ENCODE assay signal across 33 cellular contexts in genomic region chr17:34383225-34383615, GRCh38. TPM values are rescaled to one million over a fixed set of nuclear protein-coding genes. Genes with fewer than 3 reads are reported as not detected.
DNase-seq lines count a peak whose midpoint lies in the region; ATAC-seq and TF ChIP-seq lines count a peak whose summit lies in the region.
"Had no signal": no experiment of that assay in that cellular context is flagged by ENCODE, and none has a peak within 500 bp of the region (broad histone marks: within the 10 kb centered on the region; RNA-seq: fewer than 3 reads in every experiment).

No MANE protein-coding gene starts in this region.

- H3K4ac ChIP-seq in H9 (ENCODE audit: low read depth, low read length), result no peak overlapping the region

- H4K20me1 ChIP-seq in H9 (ENCODE audit: control insufficient read depth, insufficient read depth, insufficient read length), result no peaks in the 10 kb centered on the region

- no peaks in the 10 kb centered on the region for H3K79me1 ChIP-seq in H9 (ENCODE audit: insufficient read depth, low read depth, low read length, poor library complexity, severe bottlenecking)

- CTCF ChIA-PET in activated CD8-positive, alpha-beta T cell treated with anti-CD3 and anti-CD28 coated beads for 36 hours (lab: Charles Lee), result interaction anchor here (0.9 to 4.8 kb wide), 6 partner anchors 13 to 707 kb away, joined by 3 to 34 read pairs (median 4); no protein-coding TSS in a partner anchor
- CTCF ChIA-PET in activated CD8-positive, alpha-beta T cell treated with anti-CD3 and anti-CD28 coated beads, Interleukin-2, amount 10 ng/mL, durations not matched to agents 7 days and 5 days (lab: Charles Lee), result interaction anchor here (1.1 to 4.1 kb wide), 7 partner anchors 10 to 23 kb away, joined by 3 to 71 read pairs (median 14); partner anchors contain the start of gene CCL1

- no peak overlapping the region for H3K4me2 ChIP-seq in H9 (ENCODE audit: insufficient read depth, insufficient read length, low read length)
- H3K4me2 ChIP-seq: SK-N-SH had no signal

- H3K36me3 Mint-ChIP-seq in activated CD8-positive, alpha-beta T cell treated with anti-CD3 and anti-CD28 coated beads for 36 hours (ENCODE audit: low read depth), result no peaks in the 10 kb centered on the region
- no peaks in the 10 kb centered on the region for H3K36me3 Mint-ChIP-seq in activated CD8-positive, alpha-beta T cell treated with anti-CD3 and anti-CD28 coated beads, Interleukin-2, amount 10 ng/mL, durations not matched to agents 7 days and 5 days (ENCODE audit: low read depth)
- no peaks in the 10 kb centered on the region for H3K36me3 Mint-ChIP-seq in H9 (ENCODE audit: insufficient read depth in 1 of 3, low read depth in 3 of 3)
- H3K36me3 Mint-ChIP-seq in activated T-helper 2 cell treated with anti-CD3 and anti-CD28 coated beads, Interferon-gamma antibody, Interleukin-2, Interleukin-4, amounts not matched to agents 10 μg/mL and 5 μg/mL and 100 μg/mL, durations not matched to agents 14 hours and 24 hours and 36 hours (ENCODE audit: low read depth), result no peaks in the 10 kb centered on the region
- H3K36me3 Mint-ChIP-seq in osteocyte (ENCODE audit: unreplicated experiment), result no peaks in the 10 kb centered on the region
- H3K36me3 Mint-ChIP-seq: brain; naive thymus-derived CD4-positive, alpha-beta T cell; type B pancreatic cell had no signal

- H4K91ac ChIP-seq in H9 (ENCODE audit: insufficient read length, low read depth, low read length), result no peak overlapping the region

- no peak overlapping the region for H3K14ac ChIP-seq in H9 (ENCODE audit: insufficient read depth, low read length)

- POLR2A ChIA-PET in activated CD8-positive, alpha-beta T cell treated with anti-CD3 and anti-CD28 coated beads for 36 hours (lab: Charles Lee), result interaction anchor here (0.8 kb wide), 1 partner anchor 16 kb away, joined by 3 read pairs; no protein-coding TSS in a partner anchor
- POLR2A ChIA-PET in activated CD8-positive, alpha-beta T cell treated with anti-CD3 and anti-CD28 coated beads, Interleukin-2, amount 10 ng/mL, durations not matched to agents 7 days and 5 days (lab: Charles Lee), result no interaction called here

- intact Hi-C loops in activated CD8-positive, alpha-beta T cell treated with anti-CD3 and anti-CD28 coated beads for 36 hours (cut with micrococcal nuclease), result no loop called here
- intact Hi-C loops in activated T-helper 2 cell treated with anti-CD3 and anti-CD28 coated beads, Interferon-gamma antibody, Interleukin-2, Interleukin-4, amounts not matched to agents 10 μg/mL and 5 μg/mL and 100 μg/mL, durations not matched to agents 14 hours and 24 hours and 36 hours (cut with micrococcal nuclease), result loop anchor here (10.0 kb wide), 3 partner anchors 418 to 1858 kb away; partner anchors contain the start of gene SLFN5

- no peak overlapping the region for H3K9ac ChIP-seq in H9 (ENCODE audit: extremely low read depth, insufficient read length, low read length)
- H3K9ac ChIP-seq: SK-N-SH had no signal

- H4K5ac ChIP-seq in H9 (ENCODE audit: insufficient read length, low read depth, low read length), result no peak overlapping the region

- no peak overlapping the region for H3T11ph ChIP-seq in H9 (ENCODE audit: low read length)

- in situ Hi-C loops in ACHN (cut with HindIII; ENCODE audit: low pct_ligation_motif_present, low pct_unique_long_range_greater_than_20kb, low sequenced_read_pairs), result no loop called here

- peak overlapping the region; percentile 75 for H3K27ac Mint-ChIP-seq in activated CD8-positive, alpha-beta T cell treated with anti-CD3 and anti-CD28 coated beads for 36 hours
- H3K27ac Mint-ChIP-seq in activated CD8-positive, alpha-beta T cell treated with anti-CD3 and anti-CD28 coated beads, Interleukin-2, amount 10 ng/mL, durations not matched to agents 7 days and 5 days, result no peak overlapping the region
- H3K27ac Mint-ChIP-seq in H9, result no peak overlapping the region
- H3K27ac Mint-ChIP-seq in activated T-helper 2 cell treated with anti-CD3 and anti-CD28 coated beads, Interferon-gamma antibody, Interleukin-2, Interleukin-4, amounts not matched to agents 10 μg/mL and 5 μg/mL and 100 μg/mL, durations not matched to agents 14 hours and 24 hours and 36 hours, result peak overlapping the region; percentile 93
- no peak overlapping the region for H3K27ac Mint-ChIP-seq in osteocyte (ENCODE audit: unreplicated experiment)
- H3K27ac Mint-ChIP-seq: brain, type B pancreatic cell had no signal

- no peak overlapping the region for H3K4me3 Mint-ChIP-seq in activated CD8-positive, alpha-beta T cell treated with anti-CD3 and anti-CD28 coated beads for 36 hours
- H3K4me3 Mint-ChIP-seq in activated CD8-positive, alpha-beta T cell treated with anti-CD3 and anti-CD28 coated beads, Interleukin-2, amount 10 ng/mL, durations not matched to agents 7 days and 5 days, result no peak overlapping the region
- no peak overlapping the region for H3K4me3 Mint-ChIP-seq in H9
- peak overlapping the region; percentile 51 for H3K4me3 Mint-ChIP-seq in activated T-helper 2 cell treated with anti-CD3 and anti-CD28 coated beads, Interferon-gamma antibody, Interleukin-2, Interleukin-4, amounts not matched to agents 10 μg/mL and 5 μg/mL and 100 μg/mL, durations not matched to agents 14 hours and 24 hours and 36 hours (ENCODE audit: low read depth)
- H3K4me3 Mint-ChIP-seq in osteocyte (ENCODE audit: unreplicated experiment), result no peak overlapping the region
- H3K4me3 Mint-ChIP-seq: brain, type B pancreatic cell had no signal

- no peak overlapping the region for H2BK120ac ChIP-seq in H9 (ENCODE audit: low read depth, low read length, poor library complexity, severe bottlenecking)

- no peak overlapping the region for H3K23ac ChIP-seq in H9 (ENCODE audit: insufficient read length, low read depth, low read length)

- no peak overlapping the region for H4K8ac ChIP-seq in H9 (replicated peaks; ENCODE audit: insufficient read length, low read depth, low read length)

- H2BK5ac ChIP-seq in H9 (ENCODE audit: insufficient read length, low read length), result no peak overlapping the region

- no peaks in the 10 kb centered on the region for H3K9me3 ChIP-seq in H9 (ENCODE audit: control insufficient read depth, low read depth, low read length)
- H3K9me3 ChIP-seq: BE2C, left ventricle myocardium inferior, SK-N-SH had no signal

- TF ChIP-seq CTCF in activated CD8-positive, alpha-beta T cell treated with anti-CD3 and anti-CD28 coated beads for 36 hours (IDR thresholded peaks at IDR 0.05), result no peak
- TF ChIP-seq CTCF in H9 (conservative IDR thresholded peaks at IDR 0.05) (no peak), osteocyte (IDR thresholded peaks at IDR 0.05) (no peak)

- H3K27ac ChIP-seq in H9 (ENCODE audit: insufficient read length, low read depth, low read length), result no peak overlapping the region
- H3K27ac ChIP-seq: left ventricle myocardium inferior, RWPE1 had no signal

- H2BK12ac ChIP-seq in H9 (ENCODE audit: insufficient read length, low read depth, low read length), result no peak overlapping the region

- no peak for DNase-seq in activated CD8-positive, alpha-beta T cell treated with anti-CD3 and anti-CD28 coated beads for 36 hours
- DNase-seq in activated CD8-positive, alpha-beta T cell treated with anti-CD3 and anti-CD28 coated beads, Interleukin-2, amount 10 ng/mL, durations not matched to agents 7 days and 5 days, result no peak
- DNase-seq in H9, result peak; percentile 15
- no peak for DNase-seq in activated T-helper 2 cell treated with anti-CD3 and anti-CD28 coated beads, Interferon-gamma antibody, Interleukin-2, Interleukin-4, amounts not matched to agents 10 μg/mL and 5 μg/mL and 100 μg/mL, durations not matched to agents 14 hours and 24 hours and 36 hours (ENCODE audit: low spot score)
- DNase-seq in osteocyte (ENCODE audit: extremely low spot score, unreplicated experiment), result peak; percentile 27
- DNase-seq in ACHN, result no peak
- DNase-seq in NCI-H2227 (lab: John Stamatoyannopoulos, UW; ENCODE audit: unreplicated experiment), result no peak
- DNase-seq: activated CD4-positive, alpha-beta T cell treated with anti-CD3 and anti-CD28 coated beads, Interleukin-2, amount 50 U/mL, for 1 hour; activated gamma-delta T cell treated with Interleukin-2 at 50 U/mL for 16 hours; activated T-cell treated with anti-CD3 and anti-CD28 coated beads for 4 hours; BE2C; DMS53; HCEC 1CT; left ventricle myocardium inferior; NCI-H1417 treated with DMSO at 0.1 percent for 48 hours; NCI-H2081 treated with DMSO at 0.1 percent for 48 hours; NCI-H345; NCI-H774; substantia nigra had no signal

- no peak overlapping the region for H2BK20ac ChIP-seq in H9 (ENCODE audit: low read depth, low read length, poor library complexity, severe bottlenecking)

- no peak overlapping the region for H2AFZ ChIP-seq in H9 (ENCODE audit: low read length)

- no peak overlapping the region for H3K18ac ChIP-seq in H9 (ENCODE audit: insufficient read length, low read depth, low read length)

- H3K56ac ChIP-seq in H9 (ENCODE audit: insufficient read length, low read depth, low read length), result no peak overlapping the region

- H2BK15ac ChIP-seq in H9 (ENCODE audit: low read depth, low read length), result no peak overlapping the region

- H3K27me3 Mint-ChIP-seq in activated CD8-positive, alpha-beta T cell treated with anti-CD3 and anti-CD28 coated beads for 36 hours, result peaks cover 24% of the 10 kb centered on the region
- peaks cover 16% of the 10 kb centered on the region for H3K27me3 Mint-ChIP-seq in activated CD8-positive, alpha-beta T cell treated with anti-CD3 and anti-CD28 coated beads, Interleukin-2, amount 10 ng/mL, durations not matched to agents 7 days and 5 days (ENCODE audit: low read depth)
- peaks cover 4% of the 10 kb centered on the region for H3K27me3 Mint-ChIP-seq in H9 (ENCODE audit: low read depth)
- no peaks in the 10 kb centered on the region for H3K27me3 Mint-ChIP-seq in activated T-helper 2 cell treated with anti-CD3 and anti-CD28 coated beads, Interferon-gamma antibody, Interleukin-2, Interleukin-4, amounts not matched to agents 10 μg/mL and 5 μg/mL and 100 μg/mL, durations not matched to agents 14 hours and 24 hours and 36 hours (ENCODE audit: low read depth)
- peaks cover 10% of the 10 kb centered on the region for H3K27me3 Mint-ChIP-seq in osteocyte (ENCODE audit: unreplicated experiment)

- no peaks in the 10 kb centered on the region for H3K79me2 ChIP-seq in H9 (ENCODE audit: insufficient read depth, low read length)

- H3K4me1 ChIP-seq in H9 (ENCODE audit: insufficient read depth, low read length), result no peaks in the 10 kb centered on the region
- H3K4me1 ChIP-seq: BE2C, left ventricle myocardium inferior had no signal

- ATAC-seq in activated CD8-positive, alpha-beta T cell treated with anti-CD3 and anti-CD28 coated beads for 36 hours, result no peak
- no peak for ATAC-seq in activated CD8-positive, alpha-beta T cell treated with anti-CD3 and anti-CD28 coated beads, Interleukin-2, amount 10 ng/mL, durations not matched to agents 7 days and 5 days
- no peak for ATAC-seq in GM18868 (IDR thresholded peaks at IDR 0.05; ENCODE audit: unreplicated experiment)
- ATAC-seq: naive thymus-derived CD4-positive, alpha-beta T cell had no signal

- no peaks in the 10 kb centered on the region for H3K9me3 Mint-ChIP-seq in activated CD8-positive, alpha-beta T cell treated with anti-CD3 and anti-CD28 coated beads for 36 hours
- H3K9me3 Mint-ChIP-seq in activated CD8-positive, alpha-beta T cell treated with anti-CD3 and anti-CD28 coated beads, Interleukin-2, amount 10 ng/mL, durations not matched to agents 7 days and 5 days (ENCODE audit: insufficient read depth), result no peaks in the 10 kb centered on the region
- H3K9me3 Mint-ChIP-seq in H9, result no peaks in the 10 kb centered on the region
- no peaks in the 10 kb centered on the region for H3K9me3 Mint-ChIP-seq in activated T-helper 2 cell treated with anti-CD3 and anti-CD28 coated beads, Interferon-gamma antibody, Interleukin-2, Interleukin-4, amounts not matched to agents 10 μg/mL and 5 μg/mL and 100 μg/mL, durations not matched to agents 14 hours and 24 hours and 36 hours
- H3K9me3 Mint-ChIP-seq in osteocyte (ENCODE audit: unreplicated experiment), result no peaks in the 10 kb centered on the region
- H3K9me3 Mint-ChIP-seq: brain; naive thymus-derived CD4-positive, alpha-beta T cell; type B pancreatic cell had no signal

- H2AK5ac ChIP-seq in H9 (ENCODE audit: insufficient read length, low read length), result no peak overlapping the region

- no peaks in the 10 kb centered on the region for H3K27me3 ChIP-seq in H9 (ENCODE audit: insufficient read depth, low read length)

- no CpG with 5 or more reads among the region's 3 CpGs for WGBS in H9 (ENCODE audit: extremely low coverage, insufficient read length, low lambda C conversion rate)

- peaks cover 49% of the 10 kb centered on the region for H3K4me1 Mint-ChIP-seq in activated CD8-positive, alpha-beta T cell treated with anti-CD3 and anti-CD28 coated beads for 36 hours (ENCODE audit: low read depth)
- peaks cover 58% of the 10 kb centered on the region for H3K4me1 Mint-ChIP-seq in activated CD8-positive, alpha-beta T cell treated with anti-CD3 and anti-CD28 coated beads, Interleukin-2, amount 10 ng/mL, durations not matched to agents 7 days and 5 days (ENCODE audit: low read depth)
- H3K4me1 Mint-ChIP-seq in H9 (peaks cover 9 to 16% of the 10 kb centered on the region in 2 experiments; a peak in 3 of 4 replicates), osteocyte (ENCODE audit: unreplicated experiment) (no peaks in the 10 kb centered on the region)
- H3K4me1 Mint-ChIP-seq in activated T-helper 2 cell treated with anti-CD3 and anti-CD28 coated beads, Interferon-gamma antibody, Interleukin-2, Interleukin-4, amounts not matched to agents 10 μg/mL and 5 μg/mL and 100 μg/mL, durations not matched to agents 14 hours and 24 hours and 36 hours (ENCODE audit: low read depth), result peaks cover 90% of the 10 kb centered on the region

- H3K23me2 ChIP-seq in H9 (ENCODE audit: insufficient read length, low read depth, low read length, poor library complexity, severe bottlenecking), result no peaks in the 10 kb centered on the region

RNA-seq across cellular contexts. Expression of gene CCL1, which starts 20.2 kb away (rescaled TPM):
- not detected for total RNA-seq in activated CD8-positive, alpha-beta T cell treated with anti-CD3 and anti-CD28 coated beads for 36 hours
- total RNA-seq in activated CD8-positive, alpha-beta T cell treated with anti-CD3 and anti-CD28 coated beads, Interleukin-2, amount 10 ng/mL, durations not matched to agents 7 days and 5 days, result not detected
- total RNA-seq in H9 (2021) (not detected in 2 replicates), osteocyte (not detected in 2 replicates)
- 88.1 and 98.4 TPM in 2 replicates for total RNA-seq in activated T-helper 2 cell treated with anti-CD3 and anti-CD28 coated beads, Interferon-gamma antibody, Interleukin-2, Interleukin-4, amounts not matched to agents 10 μg/mL and 5 μg/mL and 100 μg/mL, durations not matched to agents 14 hours and 24 hours and 36 hours
- total RNA-seq: A673, cerebellum, glomerular endothelial cell, HT1080, left ventricle myocardium inferior, omental fat pad, renal cortical epithelial cell, skeletal muscle tissue had no signal

RNA-seq across cellular contexts. Expression of gene CCL13, which starts 26.9 kb away (rescaled TPM):
- total RNA-seq in activated CD8-positive, alpha-beta T cell treated with anti-CD3 and anti-CD28 coated beads for 36 hours, result not detected
- not detected for total RNA-seq in activated CD8-positive, alpha-beta T cell treated with anti-CD3 and anti-CD28 coated beads, Interleukin-2, amount 10 ng/mL, durations not matched to agents 7 days and 5 days
- not detected in 2 replicates for total RNA-seq in H9 (2021)
- not detected in 2 replicates for total RNA-seq in activated T-helper 2 cell treated with anti-CD3 and anti-CD28 coated beads, Interferon-gamma antibody, Interleukin-2, Interleukin-4, amounts not matched to agents 10 μg/mL and 5 μg/mL and 100 μg/mL, durations not matched to agents 14 hours and 24 hours and 36 hours
- not detected in 2 replicates for total RNA-seq in osteocyte
- total RNA-seq: A673; glomerular endothelial cell; HT1080; naive thymus-derived CD4-positive, alpha-beta T cell; renal cortical epithelial cell; T-helper 2 cell treated with Interferon-gamma antibody and Interleukin-4, amounts not matched to agents 100 ng/mL and 5 ng/mL, for 36 hours had no signal

Comparison
In these comparisons a context has a peak if more than half of its experiments do, and no peak if none do; other contexts are left out.
1. H3K27ac Mint-ChIP-seq: peak in activated CD8-positive, alpha-beta T cell treated with anti-CD3 and anti-CD28 coated beads for 36 hours (single experiment) and activated T-helper 2 cell treated with anti-CD3 and anti-CD28 coated beads, Interferon-gamma antibody, Interleukin-2, Interleukin-4, amounts not matched to agents 10 μg/mL and 5 μg/mL and 100 μg/mL, durations not matched to agents 14 hours and 24 hours and 36 hours (single experiment); none in activated CD8-positive, alpha-beta T cell treated with anti-CD3 and anti-CD28 coated beads, Interleukin-2, amount 10 ng/mL, durations not matched to agents 7 days and 5 days (single experiment), H9 (0 of 3) and osteocyte (single experiment).
2. DNase-seq: peak in H9 (single experiment) and osteocyte (single experiment); none in activated CD8-positive, alpha-beta T cell treated with anti-CD3 and anti-CD28 coated beads for 36 hours (single experiment), activated CD8-positive, alpha-beta T cell treated with anti-CD3 and anti-CD28 coated beads, Interleukin-2, amount 10 ng/mL, durations not matched to agents 7 days and 5 days (single experiment), activated T-helper 2 cell treated with anti-CD3 and anti-CD28 coated beads, Interferon-gamma antibody, Interleukin-2, Interleukin-4, amounts not matched to agents 10 μg/mL and 5 μg/mL and 100 μg/mL, durations not matched to agents 14 hours and 24 hours and 36 hours (single experiment), ACHN (single experiment) and NCI-H2227 (single experiment).
3. RNA of gene CCL1, which starts 20.2 kb away (total RNA-seq): 88.1 to 98.4 TPM in activated T-helper 2 cell treated with anti-CD3 and anti-CD28 coated beads, Interferon-gamma antibody, Interleukin-2, Interleukin-4, amounts not matched to agents 10 μg/mL and 5 μg/mL and 100 μg/mL, durations not matched to agents 14 hours and 24 hours and 36 hours; not detected in activated CD8-positive, alpha-beta T cell treated with anti-CD3 and anti-CD28 coated beads for 36 hours, not detected in activated CD8-positive, alpha-beta T cell treated with anti-CD3 and anti-CD28 coated beads, Interleukin-2, amount 10 ng/mL, durations not matched to agents 7 days and 5 days, not detected in H9 and not detected in osteocyte; every median in the first group is over 10 times any median in the second.